Comparison of ENCODE assay signal across 23 cellular contexts in genomic region chr7:84145892-84146291, GRCh38. TPM values are rescaled to one million over a fixed set of nuclear protein-coding genes. Genes with fewer than 3 reads are reported as not detected.
DNase-seq lines count a peak whose midpoint lies in the region; ATAC-seq and TF ChIP-seq lines count a peak whose summit lies in the region.
"Had no signal": no experiment of that assay in that cellular context is flagged by ENCODE, and none has a peak within 500 bp of the region (broad histone marks: within the 10 kb centered on the region; RNA-seq: fewer than 3 reads in every experiment).

No MANE protein-coding gene starts in this region.

- H3K4me2 ChIP-seq in DND-41 (ENCODE audit: insufficient read depth, low read length) (no peak overlapping the region), Loucy (ENCODE audit: low read depth, low read length, poor library complexity, severe bottlenecking) (no peak overlapping the region)

- H3K27me3 Mint-ChIP-seq in brain = no peaks in the 10 kb centered on the region
- no peaks in the 10 kb centered on the region for H3K27me3 Mint-ChIP-seq in mesothelial cell of epicardium (ENCODE audit: low read depth)
- no peaks in the 10 kb centered on the region for H3K27me3 Mint-ChIP-seq in stimulated activated memory B cell treated with anti-CD40 and anti-IgM and Interleukin-4, amounts not matched to agents 10 μg/mL and 1 μg/mL and 100 μg/mL, for 72 hours
- H3K27me3 Mint-ChIP-seq: activated CD4-positive, alpha-beta T cell treated with anti-CD3 and anti-CD28 coated beads, Interleukin-2, amount 10 ng/mL, durations not matched to agents 7 days and 5 days; CD8-positive, alpha-beta memory T cell had no signal

- H3K4me1 Mint-ChIP-seq in brain = peaks cover 59% of the 10 kb centered on the region
- peaks cover 68% of the 10 kb centered on the region for H3K4me1 Mint-ChIP-seq in mesothelial cell of epicardium
- no peaks in the 10 kb centered on the region for H3K4me1 Mint-ChIP-seq in stimulated activated memory B cell treated with anti-CD40 and anti-IgM and Interleukin-4, amounts not matched to agents 10 μg/mL and 1 μg/mL and 100 μg/mL, for 72 hours
- H3K4me1 Mint-ChIP-seq: activated CD4-positive, alpha-beta T cell treated with anti-CD3 and anti-CD28 coated beads, Interleukin-2, amount 10 ng/mL, durations not matched to agents 7 days and 5 days; CD8-positive, alpha-beta memory T cell had no signal

- peaks cover 14% of the 10 kb centered on the region for H3K36me3 Mint-ChIP-seq in brain
- peaks cover 5% of the 10 kb centered on the region for H3K36me3 Mint-ChIP-seq in mesothelial cell of epicardium
- H3K36me3 Mint-ChIP-seq in stimulated activated memory B cell treated with anti-CD40 and anti-IgM and Interleukin-4, amounts not matched to agents 10 μg/mL and 1 μg/mL and 100 μg/mL, for 72 hours = no peaks in the 10 kb centered on the region

- intact Hi-C loops in sciatic nerve (cut with DNase I) = no loop called here

- H3K27ac ChIP-seq in DND-41 (ENCODE audit: low read length) = no peak overlapping the region
- H3K27ac ChIP-seq: breast epithelium, left ventricle myocardium inferior, ovary, RWPE1, thyroid gland had no signal

- H3K79me2 ChIP-seq in DND-41 (ENCODE audit: insufficient read depth, low read length) = no peaks in the 10 kb centered on the region
- no peaks in the 10 kb centered on the region for H3K79me2 ChIP-seq in Loucy (ENCODE audit: insufficient read depth, low read length)

- no peak for ATAC-seq in DND-41 (ENCODE audit: insufficient read depth, low read depth)
- ATAC-seq in stimulated activated memory B cell treated with anti-CD40 and anti-IgM and Interleukin-4, amounts not matched to agents 10 μg/mL and 1 μg/mL and 100 μg/mL, for 72 hours = no peak
- ATAC-seq in sciatic nerve = no peak
- ATAC-seq in GM21529 (IDR thresholded peaks at IDR 0.05; ENCODE audit: unreplicated experiment) = no peak

- H3K4me1 ChIP-seq in DND-41 (ENCODE audit: insufficient read depth, low read length) (no peaks in the 10 kb centered on the region), Loucy (ENCODE audit: insufficient read depth, low read length, poor library complexity, severe bottlenecking) (no peaks in the 10 kb centered on the region)
- H3K4me1 ChIP-seq: breast epithelium, left ventricle myocardium inferior, thyroid gland had no signal

- DNase-seq in DND-41 (no peak), mesothelial cell of epicardium (ENCODE audit: low spot score in 2 of 2, unreplicated experiment in 2 of 2) (no peak), kidney glomerular epithelial cell (lab: John Stamatoyannopoulos, UW) (no peak), sciatic nerve (ENCODE audit: low spot score) (no peak)
- DNase-seq: activated CD4-positive, alpha-beta T cell treated with anti-CD3 and anti-CD28 coated beads, Interleukin-2, amount 10 ng/mL, durations not matched to agents 7 days and 5 days; activated CD8-positive, alpha-beta memory T cell treated with anti-CD3 and anti-CD28 coated beads, Interleukin-2, amount 50 U/mL, for 4 hours; CD8-positive, alpha-beta memory T cell; erythroblast; left ventricle myocardium inferior; MM.1S; NCI-H1694 treated with DMSO at 0.1 percent for 48 hours; NCI-H226; ovary; sigmoid colon; stimulated activated naive CD4-positive, alpha-beta T cell treated with Interleukin-2 at 50 U/mL for 16 hours; thyroid gland had no signal

- no peaks in the 10 kb centered on the region for H3K9me3 ChIP-seq in DND-41 (ENCODE audit: insufficient read depth, low read length, severe bottlenecking)
- no peaks in the 10 kb centered on the region for H3K9me3 ChIP-seq in Loucy (ENCODE audit: insufficient read depth, low read depth, low read length)
- H3K9me3 ChIP-seq: breast epithelium, HAP-1, left ventricle myocardium inferior, ovary, sigmoid colon, thyroid gland had no signal

- H3K36me3 ChIP-seq in DND-41 (ENCODE audit: insufficient read depth, low read length) (no peaks in the 10 kb centered on the region), Loucy (ENCODE audit: insufficient read depth, low read length) (no peaks in the 10 kb centered on the region)
- H3K36me3 ChIP-seq: breast epithelium, HAP-1, left ventricle myocardium inferior, ovary, sigmoid colon, thyroid gland had no signal

- no peaks in the 10 kb centered on the region for H3F3A ChIP-seq in Loucy (ENCODE audit: low read depth)

- 0 out of 2 replicates have a peak overlapping the region, but pooled peaks have one; percentile 8 for H2AFZ ChIP-seq in DND-41 (ENCODE audit: low read depth, low read length)
- peak overlapping the region; percentile 27; the same call in 1 of the 2 replicates for H2AFZ ChIP-seq in Loucy (ENCODE audit: low read length)

- H3K27me3 ChIP-seq in DND-41 (ENCODE audit: insufficient read depth, low read length, poor library complexity) (no peaks in the 10 kb centered on the region), Loucy (ENCODE audit: insufficient read depth, low read length, poor library complexity, severe bottlenecking) (no peaks in the 10 kb centered on the region)
- H3K27me3 ChIP-seq: breast epithelium, ovary, sigmoid colon, thyroid gland had no signal

- H3K9ac ChIP-seq in DND-41 (ENCODE audit: low read depth, low read length) (no peak overlapping the region), Loucy (ENCODE audit: low read depth, low read length, poor library complexity, severe bottlenecking) (no peak overlapping the region)

- H3K9me3 Mint-ChIP-seq in brain = peaks cover 0 to 7% (median 3%) of the 10 kb centered on the region in 5 experiments
- peaks cover 7% of the 10 kb centered on the region for H3K9me3 Mint-ChIP-seq in mesothelial cell of epicardium
- peaks cover 8% of the 10 kb centered on the region for H3K9me3 Mint-ChIP-seq in stimulated activated memory B cell treated with anti-CD40 and anti-IgM and Interleukin-4, amounts not matched to agents 10 μg/mL and 1 μg/mL and 100 μg/mL, for 72 hours

- no peaks in the 10 kb centered on the region for H3K9me2 ChIP-seq in Loucy (replicated peaks; ENCODE audit: low read depth, low read length)

- H3K4me3 Mint-ChIP-seq in brain (peak overlapping the region in 3 of 5 experiments; percentile 1 to 51 (median 42)), mesothelial cell of epicardium (peak overlapping the region; percentile 30)
- no peak overlapping the region for H3K4me3 Mint-ChIP-seq in stimulated activated memory B cell treated with anti-CD40 and anti-IgM and Interleukin-4, amounts not matched to agents 10 μg/mL and 1 μg/mL and 100 μg/mL, for 72 hours
- H3K4me3 Mint-ChIP-seq: activated CD4-positive, alpha-beta T cell treated with anti-CD3 and anti-CD28 coated beads, Interleukin-2, amount 10 ng/mL, durations not matched to agents 7 days and 5 days; CD8-positive, alpha-beta memory T cell had no signal

- no peak for TF ChIP-seq CTCF in DND-41 (IDR thresholded peaks at IDR 0.05; ENCODE audit: borderline replicate concordance, extremely low read depth, low read length, poor library complexity, severe bottlenecking)
- no peak for TF ChIP-seq CTCF in Loucy (conservative IDR thresholded peaks at IDR 0.05; ENCODE audit: low read length)
- TF ChIP-seq CTCF in brain (conservative IDR thresholded peaks at IDR 0.05) = no peak
- no peak for TF ChIP-seq CTCF in mesothelial cell of epicardium (IDR thresholded peaks at IDR 0.05; ENCODE audit: unreplicated experiment)

- H3K4me3 ChIP-seq in DND-41 (ENCODE audit: low read depth in 1 of 2, low read length in 2 of 2) = no peak overlapping the region
- no peak overlapping the region for H3K4me3 ChIP-seq in Loucy (ENCODE audit: low read length, poor library complexity, severe bottlenecking)
- H3K4me3 ChIP-seq: breast epithelium, HAP-1, left ventricle myocardium inferior, ovary, sigmoid colon, thyroid gland had no signal

- H4K20me1 ChIP-seq in DND-41 (ENCODE audit: insufficient read depth, low read length) (no peaks in the 10 kb centered on the region), Loucy (ENCODE audit: insufficient read depth, low read length, poor library complexity, severe bottlenecking) (no peaks in the 10 kb centered on the region)

- H3K27ac Mint-ChIP-seq in brain (peak overlapping the region in 3 of 5 experiments; percentile 5 to 41 (median 5)), mesothelial cell of epicardium (peak overlapping the region; percentile 84)
- H3K27ac Mint-ChIP-seq in stimulated activated memory B cell treated with anti-CD40 and anti-IgM and Interleukin-4, amounts not matched to agents 10 μg/mL and 1 μg/mL and 100 μg/mL, for 72 hours = no peak overlapping the region
- H3K27ac Mint-ChIP-seq: activated CD4-positive, alpha-beta T cell treated with anti-CD3 and anti-CD28 coated beads, Interleukin-2, amount 10 ng/mL, durations not matched to agents 7 days and 5 days had no signal

RNA-seq across cellular contexts. Expression of gene SEMA3A, which starts 48.7 kb away (rescaled TPM):
- polyA plus RNA-seq in brain (ENCODE audit: insufficient read depth, low read depth, low replicate concordance) = 0.25 TPM
- total RNA-seq in mesothelial cell of epicardium = 43.4 to 50.4 TPM (median 44.4 TPM) in 3 replicates
- 15.1 TPM for total RNA-seq in sciatic nerve
- total RNA-seq: CD8-positive, alpha-beta memory T cell had no signal
- polyA plus RNA-seq: CD8-positive, alpha-beta memory T cell had no signal
